In the genomic region with DNA sequence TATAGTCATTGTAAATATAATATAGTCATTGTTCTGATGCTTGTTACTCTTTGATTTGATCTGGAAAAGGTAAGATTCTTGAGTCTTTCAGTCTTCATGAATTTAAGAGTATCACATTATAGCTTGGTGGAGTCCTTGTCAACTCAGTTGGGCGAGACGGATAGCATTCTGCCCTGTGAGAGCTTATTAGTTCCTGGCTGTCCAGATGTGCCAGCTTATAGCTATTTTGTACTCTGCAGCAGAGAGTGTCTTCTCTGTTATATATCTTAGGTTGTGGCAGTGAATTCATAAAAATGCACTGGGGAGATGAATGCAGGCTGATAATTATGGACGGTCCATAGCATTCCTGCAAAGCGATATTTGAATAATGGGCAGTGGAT, we compare ENCODE assay signal across 22 cellular contexts. TPM values are rescaled to one million over a fixed set of nuclear protein-coding genes. Genes with fewer than 3 reads are reported as not detected.
A peak's percentile ranks its signal among the peaks of the same experiment; 100 is the strongest.
DNase-seq lines count a peak whose midpoint lies in the region; ATAC-seq and TF ChIP-seq lines count a peak whose summit lies in the region.
"Had no signal": no experiment of that assay in that cellular context is flagged by ENCODE, and none has a peak within 500 bp of the region (broad histone marks: within the 10 kb centered on the region; RNA-seq: fewer than 3 reads in every experiment).

No MANE protein-coding gene starts in this region.

- H3K27ac ChIP-seq in CD4-positive, CD25-positive, alpha-beta regulatory T cell (ENCODE audit: insufficient read depth, low read length, poor library complexity, severe bottlenecking), result no peak overlapping the region
- H3K27ac ChIP-seq in hepatocyte, result peak overlapping the region; percentile 42
- H3K27ac ChIP-seq: BLaER1, PC-9, SJCRH30 had no signal

- H3K9me3 ChIP-seq in CD4-positive, CD25-positive, alpha-beta regulatory T cell (ENCODE audit: control insufficient read depth in 2 of 2, low read length in 2 of 2), result no peaks in the 10 kb centered on the region
- no peaks in the 10 kb centered on the region for H3K9me3 ChIP-seq in hepatocyte (ENCODE audit: low read depth)
- H3K9me3 ChIP-seq: BLaER1, SJCRH30 had no signal

- H3K4me1 ChIP-seq in CD4-positive, CD25-positive, alpha-beta regulatory T cell (ENCODE audit: control insufficient read depth, insufficient read depth, low read length, poor library complexity, severe bottlenecking), result no peaks in the 10 kb centered on the region
- peaks cover 27% of the 10 kb centered on the region for H3K4me1 ChIP-seq in hepatocyte (ENCODE audit: insufficient read depth)
- H3K4me1 ChIP-seq: BLaER1, SJCRH30 had no signal

- H3K27me3 ChIP-seq in CD4-positive, CD25-positive, alpha-beta regulatory T cell (ENCODE audit: control insufficient read depth, insufficient read depth, low read length), result no peaks in the 10 kb centered on the region
- H3K27me3 ChIP-seq in hepatocyte, result no peaks in the 10 kb centered on the region
- H3K27me3 ChIP-seq: BLaER1, SJCRH30 had no signal

- no peak for ATAC-seq in activated T-cell treated with anti-CD3 and anti-CD28 coated beads, Interleukin-2, amount 50 U/mL, for 4 hours
- no peak for ATAC-seq in CD4-positive, CD25-positive, alpha-beta regulatory T cell (ENCODE audit: low read depth in 2 of 2)
- ATAC-seq in SK-N-SH treated with all-trans-retinoic acid at 6 μM for 48 hours (peak; percentile 60; the same call in 1 of the 3 replicates), HG02763 (IDR thresholded peaks at IDR 0.05; ENCODE audit: unreplicated experiment) (no peak)
- ATAC-seq: Right ventricle myocardium inferior had no signal

- no peaks in the 10 kb centered on the region for H4K20me1 ChIP-seq in hepatocyte (ENCODE audit: insufficient read depth, poor library complexity, severe bottlenecking)

- whole genome bisulfite sequencing in hepatocyte (ENCODE audit: low lambda C conversion rate, missing lambda C conversion rate), result 81% methylated on average over 4 of the region's 4 CpGs

- H3K4me3 Mint-ChIP-seq in activated T-cell treated with anti-CD3 and anti-CD28 coated beads, Interleukin-2, amount 50 U/mL, for 4 hours, result peak overlapping the region; percentile 40
- H3K4me3 Mint-ChIP-seq in CD4-positive, CD25-positive, alpha-beta regulatory T cell, result no peak overlapping the region
- no peak overlapping the region for H3K4me3 Mint-ChIP-seq in osteocyte (ENCODE audit: unreplicated experiment)

- H3K36me3 Mint-ChIP-seq in activated T-cell treated with anti-CD3 and anti-CD28 coated beads, Interleukin-2, amount 50 U/mL, for 4 hours (ENCODE audit: insufficient read depth), result peaks cover 58% of the 10 kb centered on the region
- H3K36me3 Mint-ChIP-seq in CD4-positive, CD25-positive, alpha-beta regulatory T cell, result peaks cover 51% of the 10 kb centered on the region
- H3K36me3 Mint-ChIP-seq in osteocyte (ENCODE audit: unreplicated experiment), result peaks cover 62% of the 10 kb centered on the region

- no peak overlapping the region for H2AFZ ChIP-seq in hepatocyte
- H2AFZ ChIP-seq: PC-9 had no signal

- no peaks in the 10 kb centered on the region for H3K27me3 Mint-ChIP-seq in activated T-cell treated with anti-CD3 and anti-CD28 coated beads, Interleukin-2, amount 50 U/mL, for 4 hours (ENCODE audit: low read depth)
- H3K27me3 Mint-ChIP-seq in CD4-positive, CD25-positive, alpha-beta regulatory T cell, result no peaks in the 10 kb centered on the region
- H3K27me3 Mint-ChIP-seq in osteocyte (ENCODE audit: unreplicated experiment), result no peaks in the 10 kb centered on the region

- H3K9me2 ChIP-seq in hepatocyte (replicated peaks; ENCODE audit: insufficient read depth), result no peaks in the 10 kb centered on the region

- no peak for DNase-seq in activated T-cell treated with anti-CD3 and anti-CD28 coated beads, Interleukin-2, amount 50 U/mL, for 4 hours
- DNase-seq in activated T-cell treated with anti-CD3 and anti-CD28 coated beads for 4 hours (no peak), hepatocyte (ENCODE audit: low spot score) (no peak), GM03348 (ENCODE audit: low spot score) (no peak), osteocyte (ENCODE audit: extremely low spot score, unreplicated experiment) (no peak)
- DNase-seq in CD4-positive, CD25-positive, alpha-beta regulatory T cell, result no peak
- DNase-seq: 8988T, ACHN, Calu3, DND-41, H7, KG1, MM.1S, NCI-H2029 treated with DMSO at 0.1 percent for 48 hours, NCI-H2227 treated with DMSO at 0.1 percent for 48 hours, NCI-H526 treated with DMSO at 0.1 percent for 48 hours, PC-9, SJCRH30 had no signal

- H3K9me3 Mint-ChIP-seq in activated T-cell treated with anti-CD3 and anti-CD28 coated beads, Interleukin-2, amount 50 U/mL, for 4 hours, result no peaks in the 10 kb centered on the region
- H3K9me3 Mint-ChIP-seq in CD4-positive, CD25-positive, alpha-beta regulatory T cell, result no peaks in the 10 kb centered on the region
- H3K9me3 Mint-ChIP-seq in osteocyte (ENCODE audit: unreplicated experiment), result no peaks in the 10 kb centered on the region

- peaks cover 31% of the 10 kb centered on the region for H3K79me2 ChIP-seq in hepatocyte

- no peak for TF ChIP-seq CTCF in hepatocyte (IDR thresholded peaks at IDR 0.05; ENCODE audit: poor library complexity)
- no peak for TF ChIP-seq CTCF in osteocyte (IDR thresholded peaks at IDR 0.05)

- H3K27ac Mint-ChIP-seq in CD4-positive, CD25-positive, alpha-beta regulatory T cell, result peak overlapping the region in 2 of 3 donors; percentile 22 to 71
- no peak overlapping the region for H3K27ac Mint-ChIP-seq in osteocyte (ENCODE audit: unreplicated experiment)

- H3K4me2 ChIP-seq in hepatocyte, result no peak overlapping the region
- H3K4me2 ChIP-seq: BLaER1, PC-9 had no signal

- no peak overlapping the region for H3K4me3 ChIP-seq in CD4-positive, CD25-positive, alpha-beta regulatory T cell (ENCODE audit: low read depth, low read length)
- no peak overlapping the region for H3K4me3 ChIP-seq in hepatocyte
- H3K4me3 ChIP-seq: BLaER1, PC-9, SJCRH30 had no signal

- H3K4me1 Mint-ChIP-seq in activated T-cell treated with anti-CD3 and anti-CD28 coated beads, Interleukin-2, amount 50 U/mL, for 4 hours (ENCODE audit: low read depth), result peaks cover 54% of the 10 kb centered on the region
- H3K4me1 Mint-ChIP-seq in CD4-positive, CD25-positive, alpha-beta regulatory T cell, result peaks cover 12 to 32% (median 21%) of the 10 kb centered on the region in 4 donors
- H3K4me1 Mint-ChIP-seq in osteocyte (ENCODE audit: unreplicated experiment), result peaks cover 16% of the 10 kb centered on the region

- peaks cover 77% of the 10 kb centered on the region for H3K36me3 ChIP-seq in CD4-positive, CD25-positive, alpha-beta regulatory T cell (ENCODE audit: control insufficient read depth, insufficient read depth, low read length)
- no peaks in the 10 kb centered on the region for H3K36me3 ChIP-seq in hepatocyte (replicated peaks; ENCODE audit: insufficient read depth, low read depth)

TF ChIP-seq in SK-N-SH treated with all-trans-retinoic acid at 6 μM for 48 hours, 23 proteins besides CTCF, POLR2A, EP300 and RAD21:
- TF ChIP-seq RARB (CRISPR knock-in tag; IDR thresholded peaks at IDR 0.05), result no peak
- TF ChIP-seq ZNF565 (CRISPR knock-in tag; conservative IDR thresholded peaks at IDR 0.05; ENCODE audit: low read depth), result no peak
- no peak for TF ChIP-seq ISL1 (CRISPR knock-in tag; IDR thresholded peaks at IDR 0.05)
- no peak for TF ChIP-seq TOX (CRISPR knock-in tag; IDR thresholded peaks at IDR 0.05; ENCODE audit: borderline replicate concordance)
- no peak for TF ChIP-seq BACH2 (CRISPR knock-in tag; IDR thresholded peaks at IDR 0.05; ENCODE audit: borderline replicate concordance)
- no peak for TF ChIP-seq ESRRG (CRISPR knock-in tag; IDR thresholded peaks at IDR 0.05)
- TF ChIP-seq CREB5 (CRISPR knock-in tag; IDR thresholded peaks at IDR 0.05; ENCODE audit: low read depth), result no peak
- no peak for TF ChIP-seq ZFP3 (CRISPR knock-in tag; IDR thresholded peaks at IDR 0.05)
- TF ChIP-seq CSDC2 (CRISPR knock-in tag; IDR thresholded peaks at IDR 0.05), result no peak
- TF ChIP-seq CSRNP3 (CRISPR knock-in tag; IDR thresholded peaks at IDR 0.05), result no peak

RNA-seq across cellular contexts. Expression of gene CRISPLD2, which starts 51.0 kb away (rescaled TPM):
- total RNA-seq in activated T-cell treated with anti-CD3 and anti-CD28 coated beads, Interleukin-2, amount 50 U/mL, for 4 hours, result under 1 TPM; 0.11 to 0.57 (median 0.46) TPM
- total RNA-seq in CD4-positive, CD25-positive, alpha-beta regulatory T cell, result 0.54 TPM
- polyA plus RNA-seq in CD4-positive, CD25-positive, alpha-beta regulatory T cell, result under 1 TPM in 2 of 4 donors, not detected in 2; 0.16 to 0.30 TPM
- total RNA-seq in hepatocyte, result 253 and 281 TPM in 2 replicates
- polyA plus RNA-seq in hepatocyte, result 284 and 315 TPM in 2 replicates
- total RNA-seq in osteocyte, result 3.3 and 3.5 TPM in 2 replicates

Comparison
In these comparisons a context has a peak if more than half of its experiments do, and no peak if none do; other contexts are left out.
1. RNA of gene CRISPLD2, which starts 51.0 kb away (total RNA-seq): 253 to 281 TPM in hepatocyte; 3.3 to 3.5 TPM in osteocyte, 0.54 TPM in CD4-positive, CD25-positive, alpha-beta regulatory T cell (single experiment) and 0.11 to 0.57 TPM in activated T-cell treated with anti-CD3 and anti-CD28 coated beads, Interleukin-2, amount 50 U/mL, for 4 hours; every median in the first group is over 10 times any median in the second.